8 cellular contexts compared by ENCODE assay signal in genomic region chr16:29974291-29975133, GRCh38. TPM values are rescaled to one million over a fixed set of nuclear protein-coding genes. Genes with fewer than 3 reads are reported as not detected.
DNase-seq lines count a peak whose midpoint lies in the region; ATAC-seq and TF ChIP-seq lines count a peak whose summit lies in the region.

No MANE protein-coding gene starts in this region.

- H3K27ac ChIP-seq in endodermal cell (ENCODE audit: low read depth, low read length) (no peak overlapping the region), vagina (peak overlapping the region; percentile 80)

- H3K9me3 ChIP-seq in endodermal cell (ENCODE audit: control insufficient read depth, low read length) (peaks cover 14% of the 10 kb centered on the region), vagina (no peaks in the 10 kb centered on the region)

- intact Hi-C loops in vagina (cut with DNase I) (loop anchor here (2.0 kb wide), 1 partner anchor 20 kb away; the partner anchor contains the start of gene HIRIP3), sciatic nerve (cut with DNase I) (no loop called here)

- H3K27me3 ChIP-seq in endodermal cell (ENCODE audit: control insufficient read depth, insufficient read depth, low read length, poor library complexity, severe bottlenecking) (no peaks in the 10 kb centered on the region), vagina (no peaks in the 10 kb centered on the region)

- H3K27ac Mint-ChIP-seq in endodermal cell = peak overlapping the region; percentile 87

- peak overlapping the region; percentile 96 for H3K4me3 ChIP-seq in endodermal cell (ENCODE audit: low read length)
- H3K4me3 ChIP-seq in vagina = peak overlapping the region; percentile 58 to 80

- peaks cover 46% of the 10 kb centered on the region for H3K36me3 Mint-ChIP-seq in endodermal cell (ENCODE audit: low read depth)

- 4 to 10% methylated on average over 12 to 30 of the region's 31 CpGs for WGBS in endodermal cell (ENCODE audit: insufficient coverage in 1 of 2, insufficient read length in 1 of 2), 2 experiments

- no peak for TF ChIP-seq CTCF in endodermal cell (conservative IDR thresholded peaks at IDR 0.05)
- no peak for TF ChIP-seq CTCF in vagina (IDR thresholded peaks at IDR 0.05)

- no peak for ATAC-seq in sciatic nerve

- DNase-seq in SIG-M5 treated with dmso at 0.1 percent for 504 hours (lab: John Stamatoyannopoulos, UW; ENCODE audit: unreplicated experiment) (peak; percentile 10), SIG-M5 (lab: John Stamatoyannopoulos, UW) (no peak), SK-MEL-5 (ENCODE audit: low read depth, low spot score) (peak; percentile 2), endodermal cell (peak; percentile 64), mucosa of gallbladder (ENCODE audit: low spot score) (peak; percentile 18), vagina (ENCODE audit: extremely low spot score in 2 of 2) (no peak), sciatic nerve (ENCODE audit: low spot score) (no peak), NCI-H2171 (lab: John Stamatoyannopoulos, UW) (no peak)

- H3K4me3 Mint-ChIP-seq in endodermal cell = peak overlapping the region; percentile 90

- peaks cover 4% of the 10 kb centered on the region for H3K27me3 Mint-ChIP-seq in endodermal cell (ENCODE audit: insufficient read depth)

- peaks cover 9% of the 10 kb centered on the region for H3K4me1 ChIP-seq in endodermal cell (ENCODE audit: control insufficient read depth, insufficient read depth, low read length)
- H3K4me1 ChIP-seq in vagina = peaks cover 39% of the 10 kb centered on the region

- peaks cover 11% of the 10 kb centered on the region for H3K9me3 Mint-ChIP-seq in endodermal cell

- TF ChIP-seq POLR2A in vagina (IDR thresholded peaks at IDR 0.05) = no peak

- H3K4me1 Mint-ChIP-seq in endodermal cell = peaks cover 21% of the 10 kb centered on the region

- H3K36me3 ChIP-seq in endodermal cell (ENCODE audit: control insufficient read depth, insufficient read depth, low read length) (peaks cover 50% of the 10 kb centered on the region), vagina (peaks cover 0 to 26% of the 10 kb centered on the region in 2 donors)

- peak overlapping the region; percentile 87 for H3K9ac ChIP-seq in endodermal cell (ENCODE audit: extremely low read depth, low read length, poor library complexity, severe bottlenecking)

- in situ Hi-C loops in SK-MEL-5 (cut with HindIII; ENCODE audit: low pct_unique_long_range_greater_than_20kb, low sequenced_read_pairs) = no loop called here

RNA-seq across cellular contexts. Expression of gene TAOK2, which starts 0.8 kb away (rescaled TPM):
- total RNA-seq in SK-MEL-5 (2014; rRNA removed; shearing (Covaris generic)) = 28.6 and 30.3 TPM in 2 replicates
- polyA plus RNA-seq in SK-MEL-5 (2015; cell fraction: cytosol; rRNA removed) = 35.2 and 42.6 TPM in 2 replicates
- polyA plus RNA-seq in SK-MEL-5 (2015; cell fraction: nucleus; rRNA removed) = 81.1 and 102 TPM in 2 replicates
- total RNA-seq in endodermal cell (10 to 100 TPM; 44.6 to 50.2 TPM), mucosa of gallbladder (67.3 TPM), vagina (33.1 TPM), sciatic nerve (51.8 TPM)
- polyA plus RNA-seq in endodermal cell (2013, experiment 1 of 2) = 42.3 TPM
- polyA plus RNA-seq in endodermal cell (2013, experiment 2 of 2) = 39.7 TPM

RNA-seq across cellular contexts. Expression of gene TMEM219, which starts 12.6 kb away (rescaled TPM):
- 48.2 and 51.8 TPM in 2 replicates for total RNA-seq in SK-MEL-5 (2014; rRNA removed; shearing (Covaris generic))
- polyA plus RNA-seq in SK-MEL-5 (2015; cell fraction: cytosol; rRNA removed) = 86.6 and 92.4 TPM in 2 replicates
- 144 and 184 TPM in 2 replicates for polyA plus RNA-seq in SK-MEL-5 (2015; cell fraction: nucleus; rRNA removed)
- total RNA-seq in endodermal cell = 100 to 1,000 TPM; 122 to 136 TPM
- polyA plus RNA-seq in endodermal cell (2013, experiment 1 of 2) = 128 TPM
- 112 TPM for polyA plus RNA-seq in endodermal cell (2013, experiment 2 of 2)
- 167 TPM for total RNA-seq in mucosa of gallbladder
- 85.7 TPM for total RNA-seq in vagina
- 82.4 TPM for total RNA-seq in sciatic nerve

RNA-seq across cellular contexts. Expression of gene HIRIP3, which starts 20.9 kb away (rescaled TPM):
- total RNA-seq in SK-MEL-5 (2014; rRNA removed; shearing (Covaris generic)) = 6.6 and 9.8 TPM in 2 replicates
- 8.5 and 12.1 TPM in 2 replicates for polyA plus RNA-seq in SK-MEL-5 (2015; cell fraction: cytosol; rRNA removed)
- polyA plus RNA-seq in SK-MEL-5 (2015; cell fraction: nucleus; rRNA removed) = 2.8 and 4.0 TPM in 2 replicates
- total RNA-seq in endodermal cell (10 to 100 TPM in 1 of 2 donors, 1 to 10 TPM in 1; 9.4 to 13.9 TPM), mucosa of gallbladder (16.3 TPM), vagina (7.1 TPM), sciatic nerve (11.1 TPM)
- polyA plus RNA-seq in endodermal cell (2013, experiment 1 of 2) = 23.1 TPM
- 23.0 TPM for polyA plus RNA-seq in endodermal cell (2013, experiment 2 of 2)

RNA-seq across cellular contexts. Expression of gene INO80E, which starts 21.5 kb away (rescaled TPM):
- 39.4 and 46.7 TPM in 2 replicates for total RNA-seq in SK-MEL-5 (2014; rRNA removed; shearing (Covaris generic))
- polyA plus RNA-seq in SK-MEL-5 (2015; cell fraction: cytosol; rRNA removed) = 62.6 and 63.3 TPM in 2 replicates
- polyA plus RNA-seq in SK-MEL-5 (2015; cell fraction: nucleus; rRNA removed) = 84.1 and 98.7 TPM in 2 replicates
- total RNA-seq in endodermal cell = 10 to 100 TPM; 77.4 to 80.1 TPM
- polyA plus RNA-seq in endodermal cell (2013, experiment 1 of 2) = 74.7 TPM
- 86.3 TPM for polyA plus RNA-seq in endodermal cell (2013, experiment 2 of 2)
- 88.4 TPM for total RNA-seq in mucosa of gallbladder
- 32.7 TPM for total RNA-seq in vagina
- 59.2 TPM for total RNA-seq in sciatic nerve

RNA-seq across cellular contexts. Expression of gene DOC2A, which starts 36.3 kb away (rescaled TPM):
- total RNA-seq in SK-MEL-5 (2014; rRNA removed; shearing (Covaris generic)) = 1.5 and 2.1 TPM in 2 replicates
- polyA plus RNA-seq in SK-MEL-5 (2015; cell fraction: cytosol; rRNA removed) = 3.0 and 3.2 TPM in 2 replicates
- polyA plus RNA-seq in SK-MEL-5 (2015; cell fraction: nucleus; rRNA removed) = 45.5 and 65.6 TPM in 2 replicates
- total RNA-seq in endodermal cell = 1 to 10 TPM; 6.2 to 9.9 TPM
- 3.2 TPM for polyA plus RNA-seq in endodermal cell (2013, experiment 1 of 2)
- polyA plus RNA-seq in endodermal cell (2013, experiment 2 of 2) = 2.6 TPM
- total RNA-seq in mucosa of gallbladder = 18.8 TPM
- 2.2 TPM for total RNA-seq in vagina
- 0.67 TPM for total RNA-seq in sciatic nerve

Comparison
In these comparisons a context has a peak if more than half of its experiments do, and no peak if none do; other contexts are left out.
1. DNase-seq: peak in SIG-M5 treated with dmso at 0.1 percent for 504 hours (single experiment), SK-MEL-5 (single experiment), endodermal cell (single experiment) and mucosa of gallbladder (single experiment); none in SIG-M5 (single experiment), vagina (0 of 2), sciatic nerve (single experiment) and NCI-H2171 (single experiment).